Comparison of ENCODE assay signal across 8 cellular contexts in genomic region chr2:69893684-69894481, GRCh38. TPM values are rescaled to one million over a fixed set of nuclear protein-coding genes. Genes with fewer than 3 reads are reported as not detected.
DNase-seq lines count a peak whose midpoint lies in the region; ATAC-seq and TF ChIP-seq lines count a peak whose summit lies in the region.

Gene SNRNP27, plus strand, starts transcription at chr2:69893956. Its CDS starts 29 bp downstream, at chr2:69893985.

- peaks cover 14% of the 10 kb centered on the region; the same call in 1 of the 2 replicates for H4K20me1 ChIP-seq in BLaER1

- H3K36me3 Mint-ChIP-seq in activated T-cell treated with anti-CD3 and anti-CD28 coated beads, Interleukin-2, amount 50 U/mL, for 72 hours (ENCODE audit: insufficient read depth in 2 of 2): peaks cover 9 to 30% of the 10 kb centered on the region in 2 donors

- H3K9me3 ChIP-seq in BLaER1 (peaks cover 6% of the 10 kb centered on the region; the same call in 1 of the 2 replicates), esophagus muscularis mucosa (peaks cover 0 to 4% (median 0%) of the 10 kb centered on the region in 4 donors), muscle layer of colon (ENCODE audit: low read length) (no peaks in the 10 kb centered on the region)

- WGBS in esophagus muscularis mucosa: under 1% methylated on average over 31 of the region's 31 CpGs

- H3K4me3 ChIP-seq in BLaER1 (peak within 1 kb of the TSS; percentile 92), esophagus muscularis mucosa (peak within 1 kb of the TSS; percentile 68 to 83 (median 72)), muscle layer of colon (ENCODE audit: low read depth in 1 of 2, low read length in 2 of 2) (peak within 1 kb of the TSS; percentile 44 to 80)
- peak within 1 kb of the TSS; percentile 73 for H3K4me3 ChIP-seq in Jurkat, Clone E6-1 (ENCODE audit: low read length)

- TF ChIP-seq CTCF in esophagus muscularis mucosa (IDR thresholded peaks at IDR 0.05): no peak

- TF ChIP-seq POLR2A in esophagus muscularis mucosa (IDR thresholded peaks at IDR 0.05; ENCODE audit: low read depth): no peak

- H3K9ac ChIP-seq in BLaER1 (peak within 1 kb of the TSS; percentile 95), muscle layer of colon (ENCODE audit: low read length) (peak within 1 kb of the TSS; percentile 81)

- peaks cover 0 to 6% of the 10 kb centered on the region in 2 donors for H3K9me3 Mint-ChIP-seq in activated T-cell treated with anti-CD3 and anti-CD28 coated beads, Interleukin-2, amount 50 U/mL, for 72 hours

- peak; percentile 85 for ATAC-seq in GM19395 (IDR thresholded peaks at IDR 0.05; ENCODE audit: unreplicated experiment)
- ATAC-seq in activated T-cell treated with anti-CD3 and anti-CD28 coated beads, Interleukin-2, amount 50 U/mL, for 72 hours (replicated peaks in 1 of 2): peak; percentile 86 to 90

- intact Hi-C loops in esophagus muscularis mucosa (cut with DNase I): no loop called here

- H3K27me3 ChIP-seq in BLaER1 (no peaks in the 10 kb centered on the region), esophagus muscularis mucosa (no peaks in the 10 kb centered on the region), muscle layer of colon (ENCODE audit: control insufficient read depth in 1 of 2, insufficient read depth in 2 of 2, low read length in 2 of 2) (no peaks in the 10 kb centered on the region)

- H3K27ac Mint-ChIP-seq in activated T-cell treated with anti-CD3 and anti-CD28 coated beads, Interleukin-2, amount 50 U/mL, for 72 hours: peak within 1 kb of the TSS; percentile 100

- DNase-seq in Jurkat, Clone E6-1 (ENCODE audit: low read depth, low spot score): peak; percentile 82
- DNase-seq in RPMI7951 (ENCODE audit: low read depth): peak; percentile 86
- peak; percentile 85 to 87 for DNase-seq in activated T-cell treated with anti-CD3 and anti-CD28 coated beads, Interleukin-2, amount 50 U/mL, for 72 hours
- peak; percentile 96 for DNase-seq in esophagus muscularis mucosa (ENCODE audit: extremely low spot score)
- DNase-seq in stimulated activated CD8-positive, alpha-beta memory T cell treated with anti-CD3 and anti-CD28 coated beads, Interleukin-7, amount 100 ng/mL, for 24 hours (ENCODE audit: low read depth): peak; percentile 69

- H3K27ac ChIP-seq in BLaER1 (peak within 1 kb of the TSS; percentile 90), esophagus muscularis mucosa (replicated peaks in 1 of 4) (peak within 1 kb of the TSS; percentile 75 to 89 (median 82)), muscle layer of colon (ENCODE audit: low read depth, low read length) (peak within 1 kb of the TSS; percentile 64)

- H3K27me3 Mint-ChIP-seq in activated T-cell treated with anti-CD3 and anti-CD28 coated beads, Interleukin-2, amount 50 U/mL, for 72 hours (ENCODE audit: low read depth): no peaks in the 10 kb centered on the region

- H3K4me1 Mint-ChIP-seq in activated T-cell treated with anti-CD3 and anti-CD28 coated beads, Interleukin-2, amount 50 U/mL, for 72 hours (ENCODE audit: low read depth): peaks cover 45% of the 10 kb centered on the region

- H3K36me3 ChIP-seq in BLaER1 (peaks cover 37% of the 10 kb centered on the region), esophagus muscularis mucosa (peaks cover 21 to 36% (median 28%) of the 10 kb centered on the region in 4 donors), muscle layer of colon (ENCODE audit: insufficient read depth, low read length) (peaks cover 22% of the 10 kb centered on the region)

- H3K4me2 ChIP-seq in BLaER1: peak within 1 kb of the TSS; percentile 96

- peaks cover 17% of the 10 kb centered on the region for H3K4me1 ChIP-seq in BLaER1
- peaks cover 16 to 24% (median 23%) of the 10 kb centered on the region in 4 donors for H3K4me1 ChIP-seq in esophagus muscularis mucosa
- H3K4me1 ChIP-seq in muscle layer of colon (ENCODE audit: insufficient read depth, low read length): peaks cover 16% of the 10 kb centered on the region

- H3K4me3 Mint-ChIP-seq in activated T-cell treated with anti-CD3 and anti-CD28 coated beads, Interleukin-2, amount 50 U/mL, for 72 hours: peak within 1 kb of the TSS; percentile 98 to 100

- TF ChIP-seq EP300 in esophagus muscularis mucosa (IDR thresholded peaks at IDR 0.05): no peak

RNA-seq across cellular contexts. Expression of gene SNRNP27, which starts in this region (rescaled TPM):
- 77.6 TPM for polyA plus RNA-seq in Jurkat, Clone E6-1 (2012; ENCODE audit: insufficient read depth, insufficient read length)
- 89.3 and 94.1 TPM in 2 replicates for total RNA-seq in RPMI7951 (2014; rRNA removed; shearing (Covaris generic))
- total RNA-seq in activated T-cell treated with anti-CD3 and anti-CD28 coated beads, Interleukin-2, amount 50 U/mL, for 72 hours: 10 to 100 TPM; 67.4 to 77.4 TPM
- 10 to 100 TPM; 53.8 to 74.9 (median 62.9) TPM for total RNA-seq in esophagus muscularis mucosa

Comparison
In these comparisons a context has a peak if more than half of its experiments do, and no peak if none do; other contexts are left out.
1. Peak in every context shown above with its lines: DNase-seq, ATAC-seq, H3K4me3 ChIP-seq and H3K27ac ChIP-seq.